23 cellular contexts compared by ENCODE assay signal in genomic region chr12:113958108-113958507, GRCh38. TPM values are rescaled to one million over a fixed set of nuclear protein-coding genes. Genes with fewer than 3 reads are reported as not detected.
DNase-seq lines count a peak whose midpoint lies in the region; ATAC-seq lines count a peak whose summit lies in the region.
"Had no signal": no experiment of that assay in that cellular context is flagged by ENCODE, and none has a peak within 500 bp of the region (broad histone marks: within the 10 kb centered on the region; RNA-seq: fewer than 3 reads in every experiment).

No MANE protein-coding gene starts in this region.

- H3K4me1 Mint-ChIP-seq in activated T-cell treated with anti-CD3 and anti-CD28 coated beads, Interleukin-2, amount 50 U/mL, for 24 hours (ENCODE audit: low read depth), result peaks cover 28% of the 10 kb centered on the region
- peaks cover 20% of the 10 kb centered on the region for H3K4me1 Mint-ChIP-seq in activated T-cell treated with anti-CD3 and anti-CD28 coated beads, Interleukin-2, amount 50 U/mL, for 4 hours (ENCODE audit: low read depth)
- peaks cover 15% of the 10 kb centered on the region for H3K4me1 Mint-ChIP-seq in T-helper 17 cell
- peaks cover 29% of the 10 kb centered on the region for H3K4me1 Mint-ChIP-seq in stimulated activated effector memory CD8-positive, alpha-beta T cell treated with anti-CD3 and anti-CD28 coated beads, Interleukin-12 subunit alpha, Interleukin-12 subunit beta, amount 100 ng/mL, for 72 hours

- H3K27me3 Mint-ChIP-seq in activated T-cell treated with anti-CD3 and anti-CD28 coated beads, Interleukin-2, amount 50 U/mL, for 24 hours, result no peaks in the 10 kb centered on the region
- no peaks in the 10 kb centered on the region for H3K27me3 Mint-ChIP-seq in activated T-cell treated with anti-CD3 and anti-CD28 coated beads, Interleukin-2, amount 50 U/mL, for 4 hours (ENCODE audit: low read depth)
- no peaks in the 10 kb centered on the region for H3K27me3 Mint-ChIP-seq in T-helper 17 cell
- H3K27me3 Mint-ChIP-seq: CD4-positive, alpha-beta memory T cell; CD4-positive, CD25-positive, alpha-beta regulatory T cell; CD8-positive, alpha-beta memory T cell had no signal

- H3K9me3 ChIP-seq in T-helper 17 cell (ENCODE audit: control insufficient read depth, low read length, poor library complexity, severe bottlenecking), result no peaks in the 10 kb centered on the region
- H3K9me3 ChIP-seq: BE2C, BLaER1 had no signal

- H3K36me3 Mint-ChIP-seq in activated T-cell treated with anti-CD3 and anti-CD28 coated beads, Interleukin-2, amount 50 U/mL, for 24 hours (ENCODE audit: low read depth), result peaks cover 97% of the 10 kb centered on the region
- peaks cover 63% of the 10 kb centered on the region for H3K36me3 Mint-ChIP-seq in activated T-cell treated with anti-CD3 and anti-CD28 coated beads, Interleukin-2, amount 50 U/mL, for 4 hours (ENCODE audit: insufficient read depth)
- H3K36me3 Mint-ChIP-seq in T-helper 17 cell (ENCODE audit: low read depth), result peaks cover 21% of the 10 kb centered on the region
- H3K36me3 Mint-ChIP-seq in stimulated activated effector memory CD8-positive, alpha-beta T cell treated with anti-CD3 and anti-CD28 coated beads, Interleukin-12 subunit alpha, Interleukin-12 subunit beta, amount 100 ng/mL, for 72 hours, result peaks cover 97% of the 10 kb centered on the region

- DNase-seq in activated T-cell treated with anti-CD3 and anti-CD28 coated beads, Interleukin-2, amount 50 U/mL, for 24 hours, result no peak
- DNase-seq in activated T-cell treated with anti-CD3 and anti-CD28 coated beads, Interleukin-2, amount 50 U/mL, for 4 hours, result no peak
- DNase-seq in T-helper 17 cell, result no peak
- no peak for DNase-seq in stimulated activated effector memory CD8-positive, alpha-beta T cell treated with anti-CD3 and anti-CD28 coated beads, Interleukin-12 subunit alpha, Interleukin-12 subunit beta, amount 100 ng/mL, for 72 hours (ENCODE audit: low spot score in 2 of 2)
- no peak for DNase-seq in activated CD4-positive, CD25-positive, alpha-beta regulatory T cell treated with anti-CD3 and anti-CD28 coated beads, Interleukin-2, amount 50 U/mL, for 72 hours
- DNase-seq: 8988T; ACHN; BE2C; C1 segment of cervical spinal cord; CD4-positive, alpha-beta memory T cell; CD4-positive, CD25-positive, alpha-beta regulatory T cell; CD8-positive, alpha-beta memory T cell; COR-L47; DMS 273 treated with DMSO at 0.1 percent for 48 hours; DMS153; DMS53; DMS79; DND-41; EL; GDM1 had no signal

- peak overlapping the region; percentile 39 for H3K27ac Mint-ChIP-seq in activated T-cell treated with anti-CD3 and anti-CD28 coated beads, Interleukin-2, amount 50 U/mL, for 24 hours
- no peak overlapping the region for H3K27ac Mint-ChIP-seq in T-helper 17 cell
- peak overlapping the region; percentile 99 for H3K27ac Mint-ChIP-seq in stimulated activated effector memory CD8-positive, alpha-beta T cell treated with anti-CD3 and anti-CD28 coated beads, Interleukin-12 subunit alpha, Interleukin-12 subunit beta, amount 100 ng/mL, for 72 hours
- H3K27ac Mint-ChIP-seq: CD4-positive, CD25-positive, alpha-beta regulatory T cell had no signal

- H3K9me3 Mint-ChIP-seq in activated T-cell treated with anti-CD3 and anti-CD28 coated beads, Interleukin-2, amount 50 U/mL, for 24 hours, result no peaks in the 10 kb centered on the region
- no peaks in the 10 kb centered on the region for H3K9me3 Mint-ChIP-seq in activated T-cell treated with anti-CD3 and anti-CD28 coated beads, Interleukin-2, amount 50 U/mL, for 4 hours
- no peaks in the 10 kb centered on the region for H3K9me3 Mint-ChIP-seq in stimulated activated effector memory CD8-positive, alpha-beta T cell treated with anti-CD3 and anti-CD28 coated beads, Interleukin-12 subunit alpha, Interleukin-12 subunit beta, amount 100 ng/mL, for 72 hours
- H3K9me3 Mint-ChIP-seq: CD14-positive monocyte; CD4-positive, alpha-beta memory T cell; CD4-positive, CD25-positive, alpha-beta regulatory T cell; CD8-positive, alpha-beta memory T cell had no signal

- ATAC-seq in activated T-cell treated with anti-CD3 and anti-CD28 coated beads, Interleukin-2, amount 50 U/mL, for 4 hours, result no peak
- ATAC-seq in T-helper 17 cell, result no peak
- no peak for ATAC-seq in stimulated activated effector memory CD8-positive, alpha-beta T cell treated with anti-CD3 and anti-CD28 coated beads, Interleukin-12 subunit alpha, Interleukin-12 subunit beta, amount 100 ng/mL, for 72 hours
- ATAC-seq: GM12878 had no signal

- H3K4me3 Mint-ChIP-seq in activated T-cell treated with anti-CD3 and anti-CD28 coated beads, Interleukin-2, amount 50 U/mL, for 24 hours, result no peak overlapping the region
- H3K4me3 Mint-ChIP-seq in activated T-cell treated with anti-CD3 and anti-CD28 coated beads, Interleukin-2, amount 50 U/mL, for 4 hours, result no peak overlapping the region
- peak overlapping the region; percentile 49 for H3K4me3 Mint-ChIP-seq in T-helper 17 cell
- no peak overlapping the region for H3K4me3 Mint-ChIP-seq in stimulated activated effector memory CD8-positive, alpha-beta T cell treated with anti-CD3 and anti-CD28 coated beads, Interleukin-12 subunit alpha, Interleukin-12 subunit beta, amount 100 ng/mL, for 72 hours
- H3K4me3 Mint-ChIP-seq: CD14-positive monocyte; CD4-positive, alpha-beta memory T cell; CD4-positive, CD25-positive, alpha-beta regulatory T cell; CD8-positive, alpha-beta memory T cell had no signal

RNA-seq across cellular contexts. Expression of gene RBM19, which starts 8.0 kb away (rescaled TPM):
- 100 to 1,000 TPM; 145 to 156 (median 146) TPM for total RNA-seq in activated T-cell treated with anti-CD3 and anti-CD28 coated beads, Interleukin-2, amount 50 U/mL, for 4 hours
- 10 to 100 TPM; 52.9 to 63.0 TPM for total RNA-seq in T-helper 17 cell
